Comparison of ENCODE assay signal across 8 cellular contexts in the genomic region with DNA sequence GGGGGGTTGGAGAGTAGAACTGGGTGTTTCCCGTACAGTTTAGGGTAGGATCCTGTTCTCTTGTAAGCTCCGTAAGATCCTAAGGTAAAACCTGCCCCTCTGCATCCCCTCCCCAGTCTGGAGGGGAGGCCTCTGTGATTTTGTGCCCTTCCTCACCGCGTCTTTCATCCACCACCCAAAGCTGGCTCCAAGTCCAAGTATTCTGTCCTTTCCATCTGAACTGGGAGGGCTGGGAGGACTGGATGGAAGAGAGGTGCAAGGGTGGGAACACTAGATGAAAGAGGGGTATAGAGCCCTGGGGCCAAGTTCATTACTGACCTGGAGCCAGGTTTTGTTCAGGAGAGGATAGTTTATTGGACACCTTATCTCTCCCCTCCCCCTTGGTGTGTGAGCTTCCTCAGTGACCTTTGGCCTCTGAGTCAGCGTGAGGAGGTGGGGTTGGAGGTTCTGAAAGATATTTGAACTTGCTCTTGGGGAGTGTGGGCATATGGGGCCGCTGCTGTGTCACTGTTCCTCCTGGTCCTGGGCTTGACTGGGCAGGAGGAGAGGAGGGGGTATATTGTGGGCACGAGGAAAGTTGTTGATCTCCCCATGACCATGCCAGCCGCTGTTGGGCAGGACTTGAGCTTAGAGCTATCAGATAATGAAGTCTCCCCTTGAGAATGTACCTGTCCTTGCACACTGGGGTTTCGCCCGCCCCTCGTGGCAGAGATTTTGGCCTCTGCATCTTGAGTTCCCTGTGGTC. TPM values are rescaled to one million over a fixed set of nuclear protein-coding genes. Genes with fewer than 3 reads are reported as not detected.
A peak's percentile ranks its signal among the peaks of the same experiment; 100 is the strongest.
DNase-seq lines count a peak whose midpoint lies in the region; ATAC-seq and TF ChIP-seq lines count a peak whose summit lies in the region.

No MANE protein-coding gene starts in this region.

- peaks cover 34% of the 10 kb centered on the region for H3K4me1 ChIP-seq in A673 (ENCODE audit: insufficient read depth, low read length, poor library complexity, severe bottlenecking)

- ATAC-seq in activated naive CD8-positive, alpha-beta T cell treated with anti-CD3 and anti-CD28 coated beads, Interleukin-2, amount 50 U/mL, for 24 hours = peak; percentile 25

- H3K4me1 Mint-ChIP-seq in activated naive CD8-positive, alpha-beta T cell treated with anti-CD3 and anti-CD28 coated beads, Interleukin-2, amount 50 U/mL, for 24 hours = peaks cover 71% of the 10 kb centered on the region

- DNase-seq in A673 (ENCODE audit: low spot score) (peak; percentile 28), H7 (peak; percentile 68), SKM-1 treated with dmso at 0.1 percent for 144 hours (lab: John Stamatoyannopoulos, UW; ENCODE audit: unreplicated experiment) (peak; percentile 35), hepatic stellate cell (ENCODE audit: low spot score) (peak; percentile 75), skeletal muscle cell (ENCODE audit: low read depth) (no peak), superior temporal gyrus (ENCODE audit: extremely low spot score) (no peak), cerebellum (ENCODE audit: low spot score) (no peak)
- DNase-seq in activated naive CD8-positive, alpha-beta T cell treated with anti-CD3 and anti-CD28 coated beads, Interleukin-2, amount 50 U/mL, for 24 hours = peak; percentile 80

- CTCF ChIA-PET in A673 (lab: Charles Lee) = interaction anchor here (0.6 kb wide), 1 partner anchor 205 kb away, joined by 5 read pairs; no protein-coding TSS in a partner anchor

- no peaks in the 10 kb centered on the region for H3K9me3 ChIP-seq in A673 (ENCODE audit: low read depth, low read length, poor library complexity, severe bottlenecking)

- peak overlapping the region; percentile 47 for H3K27ac ChIP-seq in A673 (ENCODE audit: low read depth, low read length, poor library complexity, severe bottlenecking)

- H3K4me3 ChIP-seq in A673 (ENCODE audit: low read depth, low read length, poor library complexity, severe bottlenecking) (peak overlapping the region; percentile 89), H7 (ENCODE audit: insufficient read depth, low read depth, low read length) (peak overlapping the region; percentile 99), skeletal muscle cell (ENCODE audit: low read depth, low read length) (peak overlapping the region; percentile 100)

- peak overlapping the region; percentile 97 for H3K27ac Mint-ChIP-seq in activated naive CD8-positive, alpha-beta T cell treated with anti-CD3 and anti-CD28 coated beads, Interleukin-2, amount 50 U/mL, for 24 hours

- BruUV-seq in A673 (replicated peaks; lab: Mats Ljungman, UMichigan) = TSS peak; percentile 28

- H3K27me3 ChIP-seq in A673 (replicated peaks; ENCODE audit: insufficient read depth, low read depth, low read length, poor library complexity) (no peaks in the 10 kb centered on the region), H7 (ENCODE audit: control insufficient read depth, insufficient read depth, low read length) (no peaks in the 10 kb centered on the region)

- peak overlapping the region; percentile 92 for H3K4me3 Mint-ChIP-seq in activated naive CD8-positive, alpha-beta T cell treated with anti-CD3 and anti-CD28 coated beads, Interleukin-2, amount 50 U/mL, for 24 hours

- H3K36me3 Mint-ChIP-seq in activated naive CD8-positive, alpha-beta T cell treated with anti-CD3 and anti-CD28 coated beads, Interleukin-2, amount 50 U/mL, for 24 hours (ENCODE audit: low read depth) = peaks cover 6% of the 10 kb centered on the region

- H3K27me3 Mint-ChIP-seq in activated naive CD8-positive, alpha-beta T cell treated with anti-CD3 and anti-CD28 coated beads, Interleukin-2, amount 50 U/mL, for 24 hours = peaks cover 6% of the 10 kb centered on the region

- intact Hi-C loops in A673 (cut with micrococcal nuclease; ENCODE audit: unreplicated experiment) = no loop called here

- POLR2A ChIA-PET in A673 (lab: Charles Lee; ENCODE audit: low non-redundant PET) = interaction anchor here (1.1 kb wide), 1 partner anchor 18 kb away, joined by 4 read pairs; the partner anchor contains the start of gene RPL23

- no peak for TF ChIP-seq CTCF in A673 (conservative IDR thresholded peaks at IDR 0.05; ENCODE audit: low read depth, low read length)

- H3K36me3 ChIP-seq in A673 (ENCODE audit: insufficient read depth, low read length, poor library complexity, severe bottlenecking) = no peaks in the 10 kb centered on the region
- H3K36me3 ChIP-seq in H7 (replicated peaks; ENCODE audit: control insufficient read depth, insufficient read depth, low read length) = 0 out of 2 replicates have a peak, but pooled peaks cover 2% of the 10 kb centered on the region

- no peaks in the 10 kb centered on the region for H3K9me3 Mint-ChIP-seq in activated naive CD8-positive, alpha-beta T cell treated with anti-CD3 and anti-CD28 coated beads, Interleukin-2, amount 50 U/mL, for 24 hours

RNA-seq across cellular contexts. Expression of gene LASP1, which starts 1.6 kb away (rescaled TPM):
- total RNA-seq in A673 (2021) = 76.9 and 78.3 TPM in 2 replicates
- total RNA-seq in H7 (2014; rRNA removed; shearing (Covaris generic)) = 122 and 149 TPM in 2 replicates
- 49.1 TPM for total RNA-seq in cerebellum

RNA-seq across cellular contexts. Expression of gene RPL23, which starts 17.9 kb away (rescaled TPM):
- total RNA-seq in A673 (2021) (764 and 879 TPM in 2 replicates), cerebellum (723 TPM)
- total RNA-seq in H7 (2014; rRNA removed; shearing (Covaris generic)) = 1,201 and 1,441 TPM in 2 replicates

RNA-seq across cellular contexts. Expression of gene CWC25, which starts 46.3 kb away (rescaled TPM):
- total RNA-seq in A673 (2021) (13.5 and 14.1 TPM in 2 replicates), cerebellum (6.9 TPM)
- 8.2 and 9.6 TPM in 2 replicates for total RNA-seq in H7 (2014; rRNA removed; shearing (Covaris generic))

Comparison
In these comparisons a context has a peak if more than half of its experiments do, and no peak if none do; other contexts are left out.
1. DNase-seq: peak in A673 (single experiment), H7 (single experiment), SKM-1 treated with dmso at 0.1 percent for 144 hours (single experiment), activated naive CD8-positive, alpha-beta T cell treated with anti-CD3 and anti-CD28 coated beads, Interleukin-2, amount 50 U/mL, for 24 hours (single experiment) and hepatic stellate cell (single experiment); none in skeletal muscle cell (single experiment), superior temporal gyrus (single experiment) and cerebellum (single experiment).
2. Peak in every context shown above with its lines, with median percentiles within 50 percentile points of each other: H3K4me3 ChIP-seq.